34 cellular contexts compared by ENCODE assay signal in genomic region chr5:158789441-158789840, GRCh38.
"Had no signal": no experiment of that assay in that cellular context is flagged by ENCODE, and none has a peak within 500 bp of the region (broad histone marks: within the 10 kb centered on the region; RNA-seq: fewer than 3 reads in every experiment).

No MANE protein-coding gene starts in this region.

- H3K27me3 ChIP-seq: Peyer's patch had no signal

- H3K9me3 ChIP-seq: Peyer's patch had no signal

- H3K4me1 ChIP-seq: Peyer's patch had no signal

- H3K4me3 ChIP-seq: Peyer's patch had no signal

- H3K36me3 ChIP-seq: Peyer's patch had no signal

- H3K27ac ChIP-seq: Peyer's patch, VCaP had no signal

- ATAC-seq: activated CD8-positive, alpha-beta memory T cell treated with anti-CD3 and anti-CD28 coated beads, Interleukin-2, amount 10 ng/mL, durations not matched to agents 7 days and 5 days; activated naive CD8-positive, alpha-beta T cell treated with anti-CD3 and anti-CD28 coated beads, Interleukin-2, amount 50 U/mL, for 24 hours; PC-3 had no signal

- DNase-seq: activated CD4-positive, alpha-beta memory T cell treated with anti-CD3 and anti-CD28 coated beads, Interleukin-2, amount 10 ng/mL, durations not matched to agents 7 days and 5 days; activated CD4-positive, alpha-beta T cell treated with anti-CD3 and anti-CD28 coated beads for 1 hour; activated CD4-positive, alpha-beta T cell treated with anti-CD3 and anti-CD28 coated beads for 48 hours; activated CD4-positive, CD25-positive, alpha-beta regulatory T cell; activated CD8-positive, alpha-beta memory T cell treated with anti-CD3 and anti-CD28 coated beads for 24 hours; activated CD8-positive, alpha-beta memory T cell treated with anti-CD3 and anti-CD28 coated beads, Interleukin-2, amount 10 ng/mL, durations not matched to agents 7 days and 5 days; activated CD8-positive, alpha-beta memory T cell treated with anti-CD3 and anti-CD28 coated beads, Interleukin-2, amount 50 U/mL, for 48 hours; activated effector memory CD4-positive, alpha-beta T cell treated with Interleukin-2 at 50 U/mL for 16 hours; activated naive CD4-positive, alpha-beta T cell treated with anti-CD3 and anti-CD28 coated beads, Interleukin-2, amount 10 ng/mL, durations not matched to agents 7 days and 5 days; activated naive CD8-positive, alpha-beta T cell treated with anti-CD3 and anti-CD28 coated beads, Interleukin-2, amount 50 U/mL, for 24 hours; activated T-cell treated with anti-CD3 and anti-CD28 coated beads, Interleukin-2, amount 50 U/mL, for 48 hours; anterior cingulate cortex; central memory CD4-positive, alpha-beta T cell; KG1; MM.1S; MV-4-11; NCI-H1092; NCI-H146; NCI-H187; NCI-H2029 treated with DMSO at 0.1 percent for 48 hours; NCI-H2107; NCI-H2171 treated with DMSO at 0.1 percent for 48 hours; NCI-H2227 treated with DMSO at 0.1 percent for 48 hours; NCI-H510A treated with DMSO at 0.1 percent for 48 hours; NCI-H526 treated with DMSO at 0.1 percent for 48 hours; NCI-H774; PC-3; Peyer's patch; RPMI8226; SW 1271; T-helper 1 cell; T-helper 2 cell; T-helper 9 cell had no signal
